In genomic region chr3:129793947-129794318, GRCh38 we compare ENCODE assay signal across 8 cellular contexts.
DNase-seq lines count a peak whose midpoint lies in the region; ATAC-seq, FAIRE-seq and TF ChIP-seq lines count a peak whose summit lies in the region.

No MANE protein-coding gene starts in this region.

- H3K9me3 Mint-ChIP-seq in CD14-positive monocyte = no peaks in the 10 kb centered on the region
- no peaks in the 10 kb centered on the region for H3K9me3 Mint-ChIP-seq in dendritic cell treated with granulocyte-macrophage colony-stimulating factor and Interleukin-4, amounts not matched to agents 40 ng/mL and 50 ng/mL, for 4 days

- ATAC-seq in mucosa of descending colon = peak; percentile 19
- no peak for ATAC-seq in HG02973 (IDR thresholded peaks at IDR 0.05; ENCODE audit: unreplicated experiment)

- H3K36me3 ChIP-seq in mucosa of descending colon (ENCODE audit: low read depth) = no peaks in the 10 kb centered on the region

- H3K4me3 ChIP-seq in NB4 (ENCODE audit: low read depth, low read length) (no peak overlapping the region), mucosa of descending colon (no peak overlapping the region)

- H3K9me3 ChIP-seq in mucosa of descending colon = no peaks in the 10 kb centered on the region

- peaks cover 6% of the 10 kb centered on the region for H3K4me1 ChIP-seq in mucosa of descending colon (ENCODE audit: low read depth)

- H3K4me1 Mint-ChIP-seq in CD14-positive monocyte = peaks cover 28% of the 10 kb centered on the region
- H3K4me1 Mint-ChIP-seq in dendritic cell treated with granulocyte-macrophage colony-stimulating factor and Interleukin-4, amounts not matched to agents 40 ng/mL and 50 ng/mL, for 4 days (ENCODE audit: low read depth) = peaks cover 27% of the 10 kb centered on the region

- FAIRE-seq in GM19239 (lab: Jason Lieb, UNC) = no peak

- H3K27ac Mint-ChIP-seq in CD14-positive monocyte = peak overlapping the region; percentile 50 to 88 (median 70)
- H3K27ac Mint-ChIP-seq in dendritic cell treated with granulocyte-macrophage colony-stimulating factor and Interleukin-4, amounts not matched to agents 40 ng/mL and 50 ng/mL, for 4 days = peak overlapping the region; percentile 40

- peak overlapping the region; percentile 47 to 84 for H3K4me3 Mint-ChIP-seq in CD14-positive monocyte
- peak overlapping the region; percentile 47 for H3K4me3 Mint-ChIP-seq in dendritic cell treated with granulocyte-macrophage colony-stimulating factor and Interleukin-4, amounts not matched to agents 40 ng/mL and 50 ng/mL, for 4 days

- H3K36me3 Mint-ChIP-seq in CD14-positive monocyte = peaks cover 5 to 6% of the 10 kb centered on the region in 2 donors
- H3K36me3 Mint-ChIP-seq in dendritic cell treated with granulocyte-macrophage colony-stimulating factor and Interleukin-4, amounts not matched to agents 40 ng/mL and 50 ng/mL, for 4 days (ENCODE audit: low read depth) = peaks cover 7% of the 10 kb centered on the region

- TF ChIP-seq POLR2A in NB4 (IDR thresholded peaks at IDR 0.05; ENCODE audit: extremely low read depth, insufficient read length) = no peak

- DNase-seq in CD14-positive monocyte (ENCODE audit: low spot score) = peak; percentile 57
- DNase-seq in NB4 (ENCODE audit: low read depth) = peak; percentile 17
- no peak for DNase-seq in mucosa of descending colon
- DNase-seq in activated CD4-positive, alpha-beta T cell treated with anti-CD3 and anti-CD28 coated beads, Interleukin-2, amount 50 U/mL, for 1 hour = no peak
- DNase-seq in NCI-H345 treated with DMSO at 0.1 percent for 48 hours (lab: John Stamatoyannopoulos, UW; ENCODE audit: unreplicated experiment) = no peak
- no peak for DNase-seq in GM19239 (ENCODE audit: insufficient read length, low spot score)

- intact Hi-C loops in CD14-positive monocyte (cut with micrococcal nuclease) = no loop called here
- intact Hi-C loops in dendritic cell treated with granulocyte-macrophage colony-stimulating factor and Interleukin-4, amounts not matched to agents 40 ng/mL and 50 ng/mL, for 4 days (cut with micrococcal nuclease) = no loop called here
- intact Hi-C loops in mucosa of descending colon (cut with DNase I, micrococcal nuclease) = no loop called here

- TF ChIP-seq CTCF in CD14-positive monocyte (IDR thresholded peaks at IDR 0.05) (no peak), NB4 (IDR thresholded peaks at IDR 0.05; ENCODE audit: low read depth, low read length) (no peak), mucosa of descending colon (IDR thresholded peaks at IDR 0.05) (no peak)

- no peaks in the 10 kb centered on the region for H3K27me3 Mint-ChIP-seq in CD14-positive monocyte (ENCODE audit: low read depth in 3 of 3)
- H3K27me3 Mint-ChIP-seq in dendritic cell treated with granulocyte-macrophage colony-stimulating factor and Interleukin-4, amounts not matched to agents 40 ng/mL and 50 ng/mL, for 4 days = no peaks in the 10 kb centered on the region

Comparison
In these comparisons a context has a peak if more than half of its experiments do, and no peak if none do; other contexts are left out.
1. DNase-seq: peak in CD14-positive monocyte (single experiment) and NB4 (single experiment); none in mucosa of descending colon (0 of 3), activated CD4-positive, alpha-beta T cell treated with anti-CD3 and anti-CD28 coated beads, Interleukin-2, amount 50 U/mL, for 1 hour (single experiment), NCI-H345 treated with DMSO at 0.1 percent for 48 hours (single experiment) and GM19239 (single experiment).